ENCODE assay signal across 1 cellular context in the genomic region with DNA sequence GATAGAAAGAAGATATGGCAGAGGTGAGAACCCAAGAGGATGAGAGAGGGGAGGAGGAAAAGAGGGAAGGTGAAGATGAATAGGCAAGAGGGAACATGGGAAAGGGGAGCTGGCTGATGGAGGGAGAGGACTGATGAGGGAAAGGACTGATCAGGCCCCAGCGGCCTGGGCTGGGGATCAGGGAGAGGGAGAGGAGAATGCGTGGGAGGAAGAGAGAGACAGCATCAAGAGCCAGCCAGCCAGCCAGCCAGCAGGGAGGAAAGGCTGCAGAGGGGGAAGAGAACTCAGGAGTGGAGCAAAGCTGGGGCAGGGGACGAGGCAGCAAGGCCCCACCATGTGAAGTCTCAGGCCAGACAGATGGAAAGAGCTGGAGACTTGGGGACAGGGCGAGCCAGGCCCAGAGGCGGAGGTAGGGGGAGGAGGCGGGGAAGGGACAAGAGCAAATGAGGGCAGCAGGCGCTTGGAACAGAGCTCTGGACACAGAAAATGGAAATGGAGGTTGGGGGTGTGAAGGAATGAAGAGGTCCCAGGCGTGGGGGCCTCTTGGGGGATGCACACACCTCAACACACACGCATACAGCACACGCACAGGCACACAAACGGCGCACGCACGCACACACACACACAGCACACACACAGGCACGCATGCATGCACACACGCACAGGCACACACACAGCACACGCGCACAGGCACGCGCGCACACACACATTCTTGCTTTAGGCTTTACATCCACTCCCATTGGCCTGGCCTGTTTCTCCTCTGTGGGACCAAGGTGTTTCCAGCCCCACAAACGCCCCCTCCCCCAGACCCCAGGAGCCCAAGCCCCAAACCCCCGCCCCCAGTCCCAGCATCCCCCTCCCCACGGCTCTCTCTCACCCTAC.
TF ChIP-seq lines count a peak whose summit lies in the region.

No MANE protein-coding gene starts in this region.

TF ChIP-seq in HepG2, 621 proteins besides CTCF, POLR2A, EP300 and RAD21:
- TF ChIP-seq CBX1 (IDR thresholded peaks at IDR 0.05; ENCODE audit: low read depth) (no peak), ZNF660 (CRISPR knock-in tag; IDR thresholded peaks at IDR 0.05; ENCODE audit: borderline replicate concordance, low read depth) (no peak), RBM22 (optimal IDR thresholded peaks at IDR 0.05; ENCODE audit: low read length) (no peak), SRSF9 (IDR thresholded peaks at IDR 0.05; ENCODE audit: borderline replicate concordance, insufficient read depth, low read depth, low read length, poor library complexity, severe bottlenecking) (no peak)
- TF ChIP-seq, protein P1, sequence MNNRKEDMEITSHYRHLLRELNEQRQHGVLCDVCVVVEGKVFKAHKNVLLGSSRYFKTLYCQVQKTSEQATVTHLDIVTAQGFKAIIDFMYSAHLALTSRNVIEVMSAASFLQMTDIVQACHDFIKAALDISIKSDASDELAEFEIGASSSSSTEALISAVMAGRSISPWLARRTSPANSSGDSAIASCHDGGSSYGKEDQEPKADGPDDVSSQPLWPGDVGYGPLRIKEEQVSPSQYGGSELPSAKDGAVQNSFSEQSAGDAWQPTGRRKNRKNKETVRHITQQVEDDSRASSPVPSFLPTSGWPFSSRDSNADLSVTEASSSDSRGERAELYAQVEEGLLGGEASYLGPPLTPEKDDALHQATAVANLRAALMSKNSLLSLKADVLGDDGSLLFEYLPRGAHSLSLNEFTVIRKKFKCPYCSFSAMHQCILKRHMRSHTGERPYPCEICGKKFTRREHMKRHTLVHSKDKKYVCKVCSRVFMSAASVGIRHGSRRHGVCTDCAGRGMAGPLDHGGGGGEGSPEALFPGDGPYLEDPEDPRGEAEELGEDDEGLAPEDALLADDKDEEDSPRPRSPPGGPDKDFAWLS (CRISPR knock-in tag; IDR thresholded peaks at IDR 0.05; ENCODE audit: borderline replicate concordance), result no peak
